ENCODE assay signal across 21 cellular contexts in the genomic region with DNA sequence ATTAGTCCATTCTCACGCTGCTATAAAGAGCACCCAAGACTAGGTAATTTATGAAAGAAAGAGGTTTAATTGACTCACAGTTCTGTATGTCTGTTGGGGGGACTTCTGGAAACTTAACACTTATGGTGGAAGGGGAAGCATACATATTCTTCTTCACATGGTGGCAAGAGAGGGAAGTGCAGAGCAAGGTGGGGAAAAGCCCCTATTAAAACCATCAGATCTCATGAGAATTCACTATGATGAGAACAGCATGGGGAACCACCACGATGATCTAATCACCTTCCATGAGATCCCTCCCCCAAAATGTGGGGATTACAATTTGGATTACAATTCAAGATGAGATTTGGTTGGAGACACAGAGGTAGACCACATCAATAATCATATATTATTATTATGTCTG. TPM values are rescaled to one million over a fixed set of nuclear protein-coding genes. Genes with fewer than 3 reads are reported as not detected.
A peak's percentile ranks its signal among the peaks of the same experiment; 100 is the strongest.
DNase-seq lines count a peak whose midpoint lies in the region; ATAC-seq and TF ChIP-seq lines count a peak whose summit lies in the region.
"Had no signal": no experiment of that assay in that cellular context is flagged by ENCODE, and none has a peak within 500 bp of the region (broad histone marks: within the 10 kb centered on the region; RNA-seq: fewer than 3 reads in every experiment).

No MANE protein-coding gene starts in this region.

- peaks cover 4% of the 10 kb centered on the region for H3F3A ChIP-seq in SK-N-SH (replicated peaks; ENCODE audit: insufficient read depth)

- no peaks in the 10 kb centered on the region for H3K79me2 ChIP-seq in SK-N-SH (ENCODE audit: insufficient read depth)

- no peaks in the 10 kb centered on the region for H3K27me3 Mint-ChIP-seq in stimulated activated naive CD8-positive, alpha-beta T cell treated with anti-CD3 and anti-CD28 coated beads, Interleukin-15, amount 100 ng/mL, for 72 hours
- H3K27me3 Mint-ChIP-seq: B cell; CD4-positive, CD25-positive, alpha-beta regulatory T cell had no signal

- no peaks in the 10 kb centered on the region for H3K9me3 ChIP-seq in SK-N-SH
- H3K9me3 ChIP-seq: Caco-2 had no signal

- no peak overlapping the region for H3K4me3 Mint-ChIP-seq in stimulated activated naive CD8-positive, alpha-beta T cell treated with anti-CD3 and anti-CD28 coated beads, Interleukin-15, amount 100 ng/mL, for 72 hours
- H3K4me3 Mint-ChIP-seq: B cell; CD4-positive, CD25-positive, alpha-beta regulatory T cell had no signal

- no peak for TF ChIP-seq CTCF in SK-N-SH (IDR thresholded peaks at IDR 0.05)

- H4K20me1 ChIP-seq in SK-N-SH (ENCODE audit: insufficient read depth) = no peaks in the 10 kb centered on the region

- ATAC-seq in GM19463 (IDR thresholded peaks at IDR 0.05; ENCODE audit: unreplicated experiment) = peak; percentile 56
- peak; percentile 54 for ATAC-seq in stimulated activated naive CD8-positive, alpha-beta T cell treated with anti-CD3 and anti-CD28 coated beads, Interleukin-15, amount 100 ng/mL, for 72 hours
- ATAC-seq: Panc1 had no signal

- H3K4me2 ChIP-seq in SK-N-SH = no peak overlapping the region
- H3K4me2 ChIP-seq: KMS-11 had no signal

- no peak overlapping the region for H3K27ac ChIP-seq in SK-N-SH (ENCODE audit: low read depth in 2 of 2, low read length in 1 of 2)
- H3K27ac ChIP-seq: 22Rv1, KMS-11 had no signal

- CTCF ChIA-PET in SK-N-SH (lab: Yijun Ruan, JAX) = interaction anchor here (1.4 kb wide), 1 partner anchor 12 kb away, joined by 3 read pairs; no protein-coding TSS in a partner anchor

- no peaks in the 10 kb centered on the region for H3K9me3 Mint-ChIP-seq in stimulated activated naive CD8-positive, alpha-beta T cell treated with anti-CD3 and anti-CD28 coated beads, Interleukin-15, amount 100 ng/mL, for 72 hours
- H3K9me3 Mint-ChIP-seq: CD4-positive, CD25-positive, alpha-beta regulatory T cell had no signal

- H3K4me1 Mint-ChIP-seq in stimulated activated naive CD8-positive, alpha-beta T cell treated with anti-CD3 and anti-CD28 coated beads, Interleukin-15, amount 100 ng/mL, for 72 hours = peaks cover 22% of the 10 kb centered on the region

- WGBS in SK-N-SH (ENCODE audit: low lambda C conversion rate) = 91% methylated on average over 2 of the region's 2 CpGs

- peak; percentile 4 for DNase-seq in NCI-H82 (lab: John Stamatoyannopoulos, UW)
- no peak for DNase-seq in NCI-H82 treated with DMSO at 0.1 percent for 48 hours (lab: John Stamatoyannopoulos, UW; ENCODE audit: unreplicated experiment)
- DNase-seq in NAMALWA (ENCODE audit: low spot score) = peak; percentile 10
- no peak for DNase-seq in stimulated activated naive CD8-positive, alpha-beta T cell treated with anti-CD3 and anti-CD28 coated beads, Interleukin-15, amount 100 ng/mL, for 72 hours
- DNase-seq in NCI-H69 (lab: John Stamatoyannopoulos, UW) = no peak
- DNase-seq in iPS-NIHi7 (ENCODE audit: extremely low spot score) = no peak
- DNase-seq in SK-N-SH = no peak
- DNase-seq: Caco-2; CD4-positive, CD25-positive, alpha-beta regulatory T cell; DMS153; EL; H7; NCI-H1048; NCI-H1436 treated with DMSO at 0.1 percent for 48 hours; NCI-H2081; NCI-H774 had no signal

- H3K9me2 ChIP-seq in SK-N-SH = no peaks in the 10 kb centered on the region

- H2AFZ ChIP-seq in SK-N-SH (ENCODE audit: low read depth) = no peak overlapping the region

- POLR2A ChIA-PET in SK-N-SH (lab: Yijun Ruan, JAX) = no interaction called here

- no peak overlapping the region for H3K4me3 ChIP-seq in SK-N-SH (ENCODE audit: low read depth in 2 of 2, low read length in 1 of 2)

- no peak overlapping the region for H3K9ac ChIP-seq in SK-N-SH
- H3K9ac ChIP-seq: KMS-11 had no signal

- H3K4me1 ChIP-seq in SK-N-SH (ENCODE audit: control insufficient read depth in 1 of 2, insufficient read depth in 2 of 2, low read depth in 1 of 2, low read length in 1 of 2) = no peaks in the 10 kb centered on the region
- H3K4me1 ChIP-seq: Caco-2 had no signal

- no peak for TF ChIP-seq RAD21 in SK-N-SH (IDR thresholded peaks at IDR 0.05; ENCODE audit: low read length)

- H3K27me3 ChIP-seq in SK-N-SH (ENCODE audit: insufficient read depth) = no peaks in the 10 kb centered on the region

- H3K27ac Mint-ChIP-seq in stimulated activated naive CD8-positive, alpha-beta T cell treated with anti-CD3 and anti-CD28 coated beads, Interleukin-15, amount 100 ng/mL, for 72 hours = peak overlapping the region in 1 of 2 donors; percentile 1
- H3K27ac Mint-ChIP-seq: B cell; CD4-positive, CD25-positive, alpha-beta regulatory T cell had no signal

- H3K36me3 ChIP-seq in SK-N-SH (replicated peaks in 1 of 2; ENCODE audit: control insufficient read depth in 1 of 2, insufficient read depth in 2 of 2, low read length in 1 of 2) = peaks cover 37 to 44% of the 10 kb centered on the region in 2 experiments

- TF ChIP-seq EP300 in SK-N-SH (IDR thresholded peaks at IDR 0.05; ENCODE audit: borderline replicate concordance in 1 of 2, low read depth in 1 of 2, low read length in 1 of 2) = no peak

TF ChIP-seq in SK-N-SH, 30 proteins besides CTCF, POLR2A, EP300 and RAD21:
- TF ChIP-seq EZH2phosphoT487 (IDR thresholded peaks at IDR 0.05; ENCODE audit: borderline replicate concordance, low read depth) (no peak), MEF2A (IDR thresholded peaks at IDR 0.05; ENCODE audit: borderline replicate concordance, low read depth) (no peak), MXI1 (IDR thresholded peaks at IDR 0.05; ENCODE audit: low read depth, low read length) (no peak), USF1 (IDR thresholded peaks at IDR 0.05; ENCODE audit: borderline replicate concordance, low read depth) (no peak), FOSL2 (IDR thresholded peaks at IDR 0.05; ENCODE audit: borderline replicate concordance, low read depth) (no peak), TCF12 (IDR thresholded peaks at IDR 0.05) (no peak), POLR2AphosphoS5 (IDR thresholded peaks at IDR 0.05; ENCODE audit: low read depth, low read length) (no peak), JUND (IDR thresholded peaks at IDR 0.05) (no peak), SIN3A (IDR thresholded peaks at IDR 0.05; ENCODE audit: borderline replicate concordance, low read depth, low read length) (no peak)
TF ChIP-seq in SK-N-SH: peak in this region for 0.

RNA-seq across cellular contexts. Expression of gene CEP57, which starts 25.7 kb away (rescaled TPM):
- polyA plus RNA-seq in SK-N-SH (2012; rRNA removed) = 12.2 and 16.0 TPM in 2 replicates
- 15.7 and 16.7 TPM in 2 replicates for polyA plus RNA-seq in SK-N-SH (2012; cell fraction: cytosol; rRNA removed)
- 14.1 and 26.0 TPM in 2 replicates for polyA plus RNA-seq in SK-N-SH (2012; cell fraction: nucleus; rRNA removed)

RNA-seq across cellular contexts. Expression of gene FAM76B, which starts 26.5 kb away (rescaled TPM):
- 15.4 and 23.2 TPM in 2 replicates for polyA plus RNA-seq in SK-N-SH (2012; rRNA removed)
- 10.6 and 10.7 TPM in 2 replicates for polyA plus RNA-seq in SK-N-SH (2012; cell fraction: cytosol; rRNA removed)
- 62.1 and 78.6 TPM in 2 replicates for polyA plus RNA-seq in SK-N-SH (2012; cell fraction: nucleus; rRNA removed)

Comparison
In these comparisons a context has a peak if more than half of its experiments do, and no peak if none do; other contexts are left out.
1. DNase-seq: peak in NCI-H82 (single experiment) and NAMALWA (single experiment); none in NCI-H82 treated with DMSO at 0.1 percent for 48 hours (single experiment), stimulated activated naive CD8-positive, alpha-beta T cell treated with anti-CD3 and anti-CD28 coated beads, Interleukin-15, amount 100 ng/mL, for 72 hours (0 of 2), NCI-H69 (single experiment), iPS-NIHi7 (single experiment) and SK-N-SH (single experiment).